In genomic region chr4:150243932-150244331, GRCh38 we compare ENCODE assay signal across 1 cellular context.
TF ChIP-seq lines count a peak whose summit lies in the region.

No MANE protein-coding gene starts in this region.

TF ChIP-seq in WTC11, 78 proteins besides CTCF, POLR2A, EP300 and RAD21:
- no peak for TF ChIP-seq ZSCAN18 (CRISPR knock-in tag; IDR thresholded peaks at IDR 0.05)
- TF ChIP-seq ZNF121 (CRISPR knock-in tag; IDR thresholded peaks at IDR 0.05) = peak; percentile 86
- TF ChIP-seq E2F5 (CRISPR knock-in tag; IDR thresholded peaks at IDR 0.05) = no peak
